ENCODE assay signal across 9 cellular contexts in genomic region chr21:15592271-15592860, GRCh38.
DNase-seq lines count a peak whose midpoint lies in the region; ATAC-seq and TF ChIP-seq lines count a peak whose summit lies in the region.
"Had no signal": no experiment of that assay in that cellular context is flagged by ENCODE, and none has a peak within 500 bp of the region (broad histone marks: within the 10 kb centered on the region; RNA-seq: fewer than 3 reads in every experiment).

No MANE protein-coding gene starts in this region.

- TF ChIP-seq CTCF in WERI-Rb-1 (IDR thresholded peaks at IDR 0.05; ENCODE audit: low read depth, low read length) (peak; percentile 27; the same call in 1 of the 2 replicates), glutamatergic neuron (IDR thresholded peaks at IDR 0.05; ENCODE audit: partially characterized antibody, unreplicated experiment) (peak; percentile 66)

- H3K27ac ChIP-seq in WERI-Rb-1: no peak overlapping the region

- H3K36me3 Mint-ChIP-seq in activated CD4-positive, alpha-beta T cell treated with anti-CD3 and anti-CD28 coated beads, Interleukin-2, amount 10 ng/mL, durations not matched to agents 7 days and 5 days (ENCODE audit: low read depth): no peaks in the 10 kb centered on the region
- no peaks in the 10 kb centered on the region for H3K36me3 Mint-ChIP-seq in activated CD4-positive, alpha-beta T cell treated with anti-CD3 and anti-CD28 coated beads for 36 hours (ENCODE audit: low read depth)
- H3K36me3 Mint-ChIP-seq in glutamatergic neuron (ENCODE audit: unreplicated experiment): no peaks in the 10 kb centered on the region
- H3K36me3 Mint-ChIP-seq: activated naive CD8-positive, alpha-beta T cell had no signal

- H3K27me3 Mint-ChIP-seq in activated CD4-positive, alpha-beta T cell treated with anti-CD3 and anti-CD28 coated beads, Interleukin-2, amount 10 ng/mL, durations not matched to agents 7 days and 5 days: peaks cover 8% of the 10 kb centered on the region
- peaks cover 8% of the 10 kb centered on the region for H3K27me3 Mint-ChIP-seq in activated CD4-positive, alpha-beta T cell treated with anti-CD3 and anti-CD28 coated beads for 36 hours
- no peaks in the 10 kb centered on the region for H3K27me3 Mint-ChIP-seq in glutamatergic neuron (ENCODE audit: unreplicated experiment)
- H3K27me3 Mint-ChIP-seq: activated naive CD8-positive, alpha-beta T cell had no signal

- H3K36me3 ChIP-seq in WERI-Rb-1: no peaks in the 10 kb centered on the region

- intact Hi-C loops in activated CD4-positive, alpha-beta T cell treated with anti-CD3 and anti-CD28 coated beads for 36 hours (cut with DNase I, micrococcal nuclease): loop anchor here in 1 of 2 experiments (2.0 to 5.0 kb wide), 4 partner anchors 110 to 1340 kb away; no protein-coding TSS in a partner anchor

- ATAC-seq in activated CD4-positive, alpha-beta T cell treated with anti-CD3 and anti-CD28 coated beads for 36 hours: no peak
- ATAC-seq in GM18867 (IDR thresholded peaks at IDR 0.05; ENCODE audit: unreplicated experiment): no peak

- H3K9me3 ChIP-seq in WERI-Rb-1 (ENCODE audit: severe bottlenecking): no peaks in the 10 kb centered on the region

- POLR2A ChIA-PET in activated CD4-positive, alpha-beta T cell treated with anti-CD3 and anti-CD28 coated beads, Interleukin-2, amount 10 ng/mL, durations not matched to agents 7 days and 5 days (lab: Charles Lee): no interaction called here
- POLR2A ChIA-PET in activated CD4-positive, alpha-beta T cell treated with anti-CD3 and anti-CD28 coated beads for 36 hours (lab: Charles Lee): no interaction called here

- H3K4me1 Mint-ChIP-seq in activated CD4-positive, alpha-beta T cell treated with anti-CD3 and anti-CD28 coated beads, Interleukin-2, amount 10 ng/mL, durations not matched to agents 7 days and 5 days: no peaks in the 10 kb centered on the region
- H3K4me1 Mint-ChIP-seq in activated CD4-positive, alpha-beta T cell treated with anti-CD3 and anti-CD28 coated beads for 36 hours: no peaks in the 10 kb centered on the region
- H3K4me1 Mint-ChIP-seq in glutamatergic neuron (ENCODE audit: low read depth, unreplicated experiment): no peaks in the 10 kb centered on the region

- DNase-seq in activated CD4-positive, alpha-beta T cell treated with anti-CD3 and anti-CD28 coated beads, Interleukin-2, amount 10 ng/mL, durations not matched to agents 7 days and 5 days: peak; percentile 25
- no peak for DNase-seq in activated CD4-positive, alpha-beta T cell treated with anti-CD3 and anti-CD28 coated beads for 36 hours
- DNase-seq in MV-4-11 (lab: John Stamatoyannopoulos, UW) (peak; percentile 37), WERI-Rb-1 (no peak), glutamatergic neuron (no peak), stromal cell of bone marrow (ENCODE audit: low read depth) (peak; percentile 36)
- no peak for DNase-seq in activated effector memory CD4-positive, alpha-beta T cell treated with Interleukin-2 at 50 U/mL for 16 hours

- H3K27me3 ChIP-seq in WERI-Rb-1 (ENCODE audit: insufficient read depth, low read depth, severe bottlenecking): no peaks in the 10 kb centered on the region

- H3K9me3 Mint-ChIP-seq in activated CD4-positive, alpha-beta T cell treated with anti-CD3 and anti-CD28 coated beads, Interleukin-2, amount 10 ng/mL, durations not matched to agents 7 days and 5 days: no peaks in the 10 kb centered on the region
- no peaks in the 10 kb centered on the region for H3K9me3 Mint-ChIP-seq in activated CD4-positive, alpha-beta T cell treated with anti-CD3 and anti-CD28 coated beads for 36 hours (ENCODE audit: low read depth)
- H3K9me3 Mint-ChIP-seq in glutamatergic neuron (ENCODE audit: unreplicated experiment): no peaks in the 10 kb centered on the region

- no peak overlapping the region for H3K4me3 ChIP-seq in WERI-Rb-1 (ENCODE audit: low read depth, low read length)

- CTCF ChIA-PET in activated CD4-positive, alpha-beta T cell treated with anti-CD3 and anti-CD28 coated beads, Interleukin-2, amount 10 ng/mL, durations not matched to agents 7 days and 5 days (lab: Charles Lee): no interaction called here
- CTCF ChIA-PET in activated CD4-positive, alpha-beta T cell treated with anti-CD3 and anti-CD28 coated beads for 36 hours (lab: Charles Lee): interaction anchor here (0.6 to 2.3 kb wide), 6 partner anchors 8 to 1327 kb away, joined by 3 to 7 read pairs (median 3); no protein-coding TSS in a partner anchor

- H3K4me3 Mint-ChIP-seq in activated CD4-positive, alpha-beta T cell treated with anti-CD3 and anti-CD28 coated beads, Interleukin-2, amount 10 ng/mL, durations not matched to agents 7 days and 5 days: no peak overlapping the region
- no peak overlapping the region for H3K4me3 Mint-ChIP-seq in activated CD4-positive, alpha-beta T cell treated with anti-CD3 and anti-CD28 coated beads for 36 hours
- no peak overlapping the region for H3K4me3 Mint-ChIP-seq in glutamatergic neuron (ENCODE audit: unreplicated experiment)
- H3K4me3 Mint-ChIP-seq: activated naive CD8-positive, alpha-beta T cell had no signal

- no peak overlapping the region for H3K27ac Mint-ChIP-seq in activated CD4-positive, alpha-beta T cell treated with anti-CD3 and anti-CD28 coated beads, Interleukin-2, amount 10 ng/mL, durations not matched to agents 7 days and 5 days
- H3K27ac Mint-ChIP-seq in activated CD4-positive, alpha-beta T cell treated with anti-CD3 and anti-CD28 coated beads for 36 hours: no peak overlapping the region
- H3K27ac Mint-ChIP-seq in glutamatergic neuron (ENCODE audit: unreplicated experiment): no peak overlapping the region
- H3K27ac Mint-ChIP-seq: activated naive CD8-positive, alpha-beta T cell had no signal

Comparison
In these comparisons a context has a peak if more than half of its experiments do, and no peak if none do; other contexts are left out.
1. DNase-seq: peak in activated CD4-positive, alpha-beta T cell treated with anti-CD3 and anti-CD28 coated beads, Interleukin-2, amount 10 ng/mL, durations not matched to agents 7 days and 5 days (single experiment), MV-4-11 (single experiment) and stromal cell of bone marrow (single experiment); none in activated CD4-positive, alpha-beta T cell treated with anti-CD3 and anti-CD28 coated beads for 36 hours (single experiment), WERI-Rb-1 (single experiment), glutamatergic neuron (single experiment) and activated effector memory CD4-positive, alpha-beta T cell treated with Interleukin-2 at 50 U/mL for 16 hours (single experiment).